In the genomic region with DNA sequence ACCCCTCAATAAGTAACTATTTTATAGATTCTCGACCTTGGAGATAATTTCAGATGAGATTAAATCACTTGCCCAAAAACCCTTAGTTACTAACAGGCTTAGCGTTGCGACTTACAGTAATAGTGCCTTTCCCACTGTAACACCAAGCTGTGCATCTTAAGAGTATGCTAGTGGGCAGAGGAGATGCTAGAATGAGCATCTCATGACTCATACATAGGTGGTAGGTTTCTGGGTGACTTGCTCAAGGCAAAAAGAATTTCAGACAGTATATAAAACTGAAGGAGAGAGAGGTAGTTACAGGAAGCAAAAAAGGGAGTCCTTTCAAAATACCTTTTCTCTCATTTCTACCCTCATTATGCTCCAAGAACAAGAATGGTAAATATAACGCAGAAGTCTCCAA, we compare ENCODE assay signal across 25 cellular contexts. TPM values are rescaled to one million over a fixed set of nuclear protein-coding genes. Genes with fewer than 3 reads are reported as not detected.
A peak's percentile ranks its signal among the peaks of the same experiment; 100 is the strongest.
DNase-seq lines count a peak whose midpoint lies in the region; ATAC-seq and TF ChIP-seq lines count a peak whose summit lies in the region.
"Had no signal": no experiment of that assay in that cellular context is flagged by ENCODE, and none has a peak within 500 bp of the region (broad histone marks: within the 10 kb centered on the region; RNA-seq: fewer than 3 reads in every experiment).

No MANE protein-coding gene starts in this region.

- no peak for TF ChIP-seq POLR2A in IMR-90 (IDR thresholded peaks at IDR 0.05; ENCODE audit: low read depth, low read length)
- no peak for TF ChIP-seq POLR2A in spleen (IDR thresholded peaks at IDR 0.05)
- TF ChIP-seq POLR2A in Peyer's patch (IDR thresholded peaks at IDR 0.05), result no peak

- peaks cover 9% of the 10 kb centered on the region for H3K9me1 ChIP-seq in IMR-90 (ENCODE audit: insufficient read depth, low read length)

- ATAC-seq in activated naive CD8-positive, alpha-beta T cell treated with anti-CD3 and anti-CD28 coated beads, Interleukin-2, amount 50 U/mL, for 24 hours, result peak; percentile 26
- no peak for ATAC-seq in IMR-90 (ENCODE audit: low read depth)
- no peak for ATAC-seq in GM18907 (IDR thresholded peaks at IDR 0.05; ENCODE audit: unreplicated experiment)
- ATAC-seq: activated CD4-positive, CD25-positive, alpha-beta regulatory T cell treated with anti-CD3 and anti-CD28 coated beads, Interleukin-2, amount 50 U/mL, for 24 hours had no signal

- H2AFZ ChIP-seq in IMR-90 (replicated peaks; ENCODE audit: low read length, poor library complexity), result no peak overlapping the region
- no peak overlapping the region for H2AFZ ChIP-seq in smooth muscle cell (ENCODE audit: low read depth)
- H2AFZ ChIP-seq: hepatocyte had no signal

- H3K4ac ChIP-seq in IMR-90 (ENCODE audit: low read depth, low read length), result no peak overlapping the region

- in situ Hi-C loops in IMR-90 (cut with MboI; ENCODE audit: low sequenced_read_pairs), result no loop called here

- CTCF ChIA-PET in IMR-90 (lab: Yijun Ruan, JAX), result no interaction called here

- TF ChIP-seq CTCF in IMR-90 (conservative IDR thresholded peaks at IDR 0.05; ENCODE audit: low read depth, low read length), result no peak
- TF ChIP-seq CTCF in choroid plexus epithelial cell (conservative IDR thresholded peaks at IDR 0.05; ENCODE audit: low read depth, low read length), result no peak
- no peak for TF ChIP-seq CTCF in smooth muscle cell (IDR thresholded peaks at IDR 0.05; ENCODE audit: borderline replicate concordance, insufficient read depth, poor library complexity, severe bottlenecking)
- TF ChIP-seq CTCF in spleen (IDR thresholded peaks at IDR 0.05 in 8 of 11, conservative IDR thresholded peaks at IDR 0.05 in 3 of 11), result no peak
- TF ChIP-seq CTCF in Peyer's patch (IDR thresholded peaks at IDR 0.05), result no peak

- H3K9ac ChIP-seq in IMR-90 (ENCODE audit: low read depth, low read length) (no peak overlapping the region), smooth muscle cell (ENCODE audit: low read depth) (no peak overlapping the region)

- H3K4me1 ChIP-seq in IMR-90 (ENCODE audit: control insufficient read depth, insufficient read depth, low read length), result peaks cover 2% of the 10 kb centered on the region
- H3K4me1 ChIP-seq in smooth muscle cell (ENCODE audit: low read depth), result peaks cover 13% of the 10 kb centered on the region
- H3K4me1 ChIP-seq in spleen, result peaks cover 9 to 28% (median 24%) of the 10 kb centered on the region in 6 donors
- peaks cover 0 to 14% (median 0%) of the 10 kb centered on the region in 4 donors for H3K4me1 ChIP-seq in Peyer's patch

- H3K27ac ChIP-seq in IMR-90 (ENCODE audit: insufficient read depth, low read length) (no peak overlapping the region), smooth muscle cell (ENCODE audit: low read depth) (peak overlapping the region; percentile 63), spleen (no peak overlapping the region), Peyer's patch (no peak overlapping the region)
- H3K27ac ChIP-seq: hepatocyte, right atrium auricular region had no signal

- peaks cover 83% of the 10 kb centered on the region for H3K79me2 ChIP-seq in smooth muscle cell (ENCODE audit: low read depth)

- dilution Hi-C loops in IMR-90 (cut with HindIII; ENCODE audit: low sequenced_read_pairs, unreplicated experiment), result no loop called here

- no peak for DNase-seq in activated naive CD8-positive, alpha-beta T cell treated with anti-CD3 and anti-CD28 coated beads, Interleukin-2, amount 50 U/mL, for 24 hours
- no peak for DNase-seq in activated naive CD8-positive, alpha-beta T cell treated with anti-CD3 and anti-CD28 coated beads for 36 hours
- DNase-seq in IMR-90 (peak; percentile 66), choroid plexus epithelial cell (ENCODE audit: low read depth) (peak; percentile 31), smooth muscle cell (lab: John Stamatoyannopoulos, UW; ENCODE audit: unreplicated experiment) (no peak), spleen (no peak), Peyer's patch (no peak)
- DNase-seq: activated CD8-positive, alpha-beta memory T cell treated with anti-CD3 and anti-CD28 coated beads, Interleukin-2, amount 50 U/mL, for 48 hours; AML-193; Caco-2; central memory CD4-positive, alpha-beta T cell; effector CD8-positive, alpha-beta T cell; midbrain; MM.1S; NCI-H1694 treated with DMSO at 0.1 percent for 48 hours; NCI-H345; NK-92 treated with Interleukin-12 subunit alpha and Interleukin-12 subunit beta, amount 100 ng/mL, for 24 hours; nucleus accumbens; SHP77 treated with DMSO at 0.1 percent for 48 hours; substantia nigra had no signal

- POLR2A ChIA-PET in IMR-90 (lab: Charles Lee; ENCODE audit: unreplicated experiment), result no interaction called here

- no peak overlapping the region for H3K4me3 Mint-ChIP-seq in activated naive CD8-positive, alpha-beta T cell treated with anti-CD3 and anti-CD28 coated beads, Interleukin-2, amount 50 U/mL, for 24 hours
- no peak overlapping the region for H3K4me3 Mint-ChIP-seq in activated naive CD8-positive, alpha-beta T cell treated with anti-CD3 and anti-CD28 coated beads for 36 hours
- H3K4me3 Mint-ChIP-seq: T-helper 2 cell treated with Interferon-gamma antibody and Interleukin-4, amounts not matched to agents 5 μg/mL and 100 μg/mL, for 36 hours had no signal

- H3K4me2 ChIP-seq in IMR-90 (ENCODE audit: low read depth, low read length) (no peak overlapping the region), smooth muscle cell (no peak overlapping the region)
- H3K4me2 ChIP-seq: hepatocyte had no signal

- peaks cover 6% of the 10 kb centered on the region for H3F3A ChIP-seq in smooth muscle cell (ENCODE audit: low read depth)

- no peak overlapping the region for H2AK5ac ChIP-seq in IMR-90 (ENCODE audit: low read depth, low read length)

- H4K8ac ChIP-seq in IMR-90 (ENCODE audit: low read depth in 2 of 2, low read length in 2 of 2), result no peak overlapping the region

- peaks cover 5 to 44% of the 10 kb centered on the region in 2 experiments; a peak in 2 of 4 replicates for H3K79me1 ChIP-seq in IMR-90 (ENCODE audit: low read depth in 1 of 2, low read length in 2 of 2)

- no peak overlapping the region for H2AK9ac ChIP-seq in IMR-90 (replicated peaks; ENCODE audit: low read depth, low read length, poor library complexity)

- H3K14ac ChIP-seq in IMR-90 (replicated peaks; ENCODE audit: low read depth, low read length), result no peak overlapping the region

- no peak overlapping the region for H4K5ac ChIP-seq in IMR-90 (ENCODE audit: low read depth, low read length)

- H3K4me3 ChIP-seq in IMR-90 (ENCODE audit: insufficient read depth, low read depth, low read length), result no peak overlapping the region
- H3K4me3 ChIP-seq in choroid plexus epithelial cell (ENCODE audit: low read depth, low read length), result no peak overlapping the region
- no peak overlapping the region for H3K4me3 ChIP-seq in smooth muscle cell
- H3K4me3 ChIP-seq in spleen, result no peak overlapping the region
- no peak overlapping the region for H3K4me3 ChIP-seq in Peyer's patch
- H3K4me3 ChIP-seq: hepatocyte, right atrium auricular region had no signal

- H3K27me3 ChIP-seq in IMR-90 (ENCODE audit: control insufficient read depth, insufficient read depth, low read length) (no peaks in the 10 kb centered on the region), smooth muscle cell (ENCODE audit: low read depth) (no peaks in the 10 kb centered on the region), spleen (replicated peaks in 1 of 7) (no peaks in the 10 kb centered on the region), Peyer's patch (no peaks in the 10 kb centered on the region)
- H3K27me3 ChIP-seq: hepatocyte, right atrium auricular region had no signal

- H4K20me1 ChIP-seq in IMR-90 (ENCODE audit: insufficient read depth, low read length), result peaks cover 20% of the 10 kb centered on the region; the same call in 1 of the 2 replicates
- peaks cover 51% of the 10 kb centered on the region for H4K20me1 ChIP-seq in smooth muscle cell (ENCODE audit: low read depth)

- H2BK120ac ChIP-seq in IMR-90 (ENCODE audit: low read depth, low read length), result no peak overlapping the region

- H3K56ac ChIP-seq in IMR-90 (ENCODE audit: extremely low read depth, insufficient read depth, low read length), result no peak overlapping the region

- no CpG with 5 or more reads among the region's 4 CpGs for WGBS in IMR-90 (ENCODE audit: extremely low coverage in 2 of 2, insufficient read length in 1 of 2), 2 experiments
- WGBS in smooth muscle cell (ENCODE audit: low lambda C conversion rate), result 82% methylated on average over 4 of the region's 4 CpGs
- 89 to 96% (median 94%) methylated on average over 4 of the region's 4 CpGs for WGBS in spleen, 5 donors

- peaks cover 15% of the 10 kb centered on the region for H3K36me3 Mint-ChIP-seq in activated naive CD8-positive, alpha-beta T cell treated with anti-CD3 and anti-CD28 coated beads, Interleukin-2, amount 50 U/mL, for 24 hours (ENCODE audit: low read depth)
- H3K36me3 Mint-ChIP-seq in activated naive CD8-positive, alpha-beta T cell treated with anti-CD3 and anti-CD28 coated beads for 36 hours, result peaks cover 17% of the 10 kb centered on the region

- no peak overlapping the region for H4K91ac ChIP-seq in IMR-90 (ENCODE audit: insufficient read depth, low read depth, low read length)

- no peak overlapping the region for H2BK20ac ChIP-seq in IMR-90 (ENCODE audit: low read depth, low read length)

- H2BK5ac ChIP-seq in IMR-90 (ENCODE audit: low read depth, low read length, poor library complexity, severe bottlenecking), result no peak overlapping the region

- peaks cover 36% of the 10 kb centered on the region for H3K4me1 Mint-ChIP-seq in activated naive CD8-positive, alpha-beta T cell treated with anti-CD3 and anti-CD28 coated beads, Interleukin-2, amount 50 U/mL, for 24 hours
- peaks cover 28% of the 10 kb centered on the region for H3K4me1 Mint-ChIP-seq in activated naive CD8-positive, alpha-beta T cell treated with anti-CD3 and anti-CD28 coated beads for 36 hours

- TF ChIP-seq RAD21 in IMR-90 (IDR thresholded peaks at IDR 0.05; ENCODE audit: low read length), result no peak

- intact Hi-C loops in IMR-90 (cut with micrococcal nuclease) (no loop called here), spleen (cut with DNase I; ENCODE audit: low total_unique reads) (no loop called here)

- no peak overlapping the region for H3K27ac Mint-ChIP-seq in activated naive CD8-positive, alpha-beta T cell treated with anti-CD3 and anti-CD28 coated beads, Interleukin-2, amount 50 U/mL, for 24 hours
- no peak overlapping the region for H3K27ac Mint-ChIP-seq in activated naive CD8-positive, alpha-beta T cell treated with anti-CD3 and anti-CD28 coated beads for 36 hours
- H3K27ac Mint-ChIP-seq: T-helper 2 cell treated with Interferon-gamma antibody and Interleukin-4, amounts not matched to agents 5 μg/mL and 100 μg/mL, for 36 hours had no signal

- H3K9me3 ChIP-seq in IMR-90 (ENCODE audit: control insufficient read depth, insufficient read depth, low read length), result no peaks in the 10 kb centered on the region
- H3K9me3 ChIP-seq in smooth muscle cell (replicated peaks; ENCODE audit: low read depth), result no peaks in the 10 kb centered on the region
- H3K9me3 ChIP-seq in spleen, result no peaks in the 10 kb centered on the region
- no peaks in the 10 kb centered on the region for H3K9me3 ChIP-seq in Peyer's patch
- H3K9me3 ChIP-seq: Caco-2, right atrium auricular region had no signal

- H3K18ac ChIP-seq in IMR-90 (ENCODE audit: low read depth, low read length), result no peak overlapping the region

- no peaks in the 10 kb centered on the region for H3K9me3 Mint-ChIP-seq in activated naive CD8-positive, alpha-beta T cell treated with anti-CD3 and anti-CD28 coated beads, Interleukin-2, amount 50 U/mL, for 24 hours
- H3K9me3 Mint-ChIP-seq in activated naive CD8-positive, alpha-beta T cell treated with anti-CD3 and anti-CD28 coated beads for 36 hours, result no peaks in the 10 kb centered on the region

- H3K23ac ChIP-seq in IMR-90 (ENCODE audit: low read depth, low read length), result no peak overlapping the region

- no peaks in the 10 kb centered on the region for H3K36me3 ChIP-seq in IMR-90 (ENCODE audit: control insufficient read depth, insufficient read depth, low read length)
- H3K36me3 ChIP-seq in smooth muscle cell (ENCODE audit: low read depth), result no peaks in the 10 kb centered on the region
- H3K36me3 ChIP-seq in spleen, result peaks cover 0 to 7% (median 0%) of the 10 kb centered on the region in 6 donors
- H3K36me3 ChIP-seq in Peyer's patch, result no peaks in the 10 kb centered on the region
- H3K36me3 ChIP-seq: right atrium auricular region had no signal

- no TSS peak for BruUV-seq in IMR-90 (replicated peaks; lab: Mats Ljungman, UMichigan)

- no peaks in the 10 kb centered on the region for H3K27me3 Mint-ChIP-seq in activated naive CD8-positive, alpha-beta T cell treated with anti-CD3 and anti-CD28 coated beads, Interleukin-2, amount 50 U/mL, for 24 hours
- no peaks in the 10 kb centered on the region for H3K27me3 Mint-ChIP-seq in activated naive CD8-positive, alpha-beta T cell treated with anti-CD3 and anti-CD28 coated beads for 36 hours

- H2BK15ac ChIP-seq in IMR-90 (ENCODE audit: low read depth, low read length), result no peak overlapping the region

RNA-seq across cellular contexts. Expression of gene KATNBL1, which starts 3.9 kb away (rescaled TPM):
- 10 to 100 TPM; 36.2 to 37.0 TPM for total RNA-seq in activated naive CD8-positive, alpha-beta T cell treated with anti-CD3 and anti-CD28 coated beads for 36 hours
- total RNA-seq in IMR-90 (2012; rRNA removed) (24.0 and 50.5 TPM in 2 replicates), smooth muscle cell (91.8 and 145 TPM in 2 replicates), spleen (10 to 100 TPM; 40.2 to 86.3 (median 52.4) TPM), Peyer's patch (10 to 100 TPM; 40.6 to 76.7 (median 50.1) TPM)
- polyA plus RNA-seq in IMR-90 (2012; rRNA removed) (14.4 and 17.1 TPM in 2 replicates), smooth muscle cell (62.3 and 65.5 TPM in 2 replicates), spleen (10 to 100 TPM; 18.4 to 21.0 (median 18.7) TPM)
- polyA plus RNA-seq in IMR-90 (2012; cell fraction: cytosol; rRNA removed), result 2.6 and 5.1 TPM in 2 replicates
- 7.6 and 33.1 TPM in 2 replicates for polyA plus RNA-seq in IMR-90 (2012; cell fraction: nucleus; rRNA removed; ENCODE audit: low replicate concordance)

RNA-seq across cellular contexts. Expression of gene EMC4, which starts 18.8 kb away (rescaled TPM):
- 100 to 1,000 TPM in 1 of 2 experiments, 10 to 100 TPM in 1; 96.7 to 101 TPM for total RNA-seq in activated naive CD8-positive, alpha-beta T cell treated with anti-CD3 and anti-CD28 coated beads for 36 hours
- 189 and 330 TPM in 2 replicates for total RNA-seq in IMR-90 (2012; rRNA removed)
- polyA plus RNA-seq in IMR-90 (2012; rRNA removed), result 120 and 148 TPM in 2 replicates
- 121 and 248 TPM in 2 replicates for polyA plus RNA-seq in IMR-90 (2012; cell fraction: cytosol; rRNA removed)
- polyA plus RNA-seq in IMR-90 (2012; cell fraction: nucleus; rRNA removed; ENCODE audit: low replicate concordance), result 55.7 and 105 TPM in 2 replicates
- 128 and 146 TPM in 2 replicates for total RNA-seq in smooth muscle cell
- polyA plus RNA-seq in smooth muscle cell, result 194 and 227 TPM in 2 replicates
- total RNA-seq in spleen, result 100 to 1,000 TPM in 1 of 7 donors, 10 to 100 TPM in 6; 51.5 to 152 (median 64.4) TPM
- 10 to 100 TPM; 77.0 to 94.4 (median 77.4) TPM for polyA plus RNA-seq in spleen
- 100 to 1,000 TPM in 1 of 4 donors, 10 to 100 TPM in 3; 33.0 to 105 (median 64.0) TPM for total RNA-seq in Peyer's patch

Comparison
In these comparisons a context has a peak if more than half of its experiments do, and no peak if none do; other contexts are left out.
1. DNase-seq: peak in IMR-90 (single experiment) and choroid plexus epithelial cell (single experiment); none in activated naive CD8-positive, alpha-beta T cell treated with anti-CD3 and anti-CD28 coated beads, Interleukin-2, amount 50 U/mL, for 24 hours (single experiment), activated naive CD8-positive, alpha-beta T cell treated with anti-CD3 and anti-CD28 coated beads for 36 hours (single experiment), smooth muscle cell (single experiment), spleen (single experiment) and Peyer's patch (0 of 3).